In the genomic region with DNA sequence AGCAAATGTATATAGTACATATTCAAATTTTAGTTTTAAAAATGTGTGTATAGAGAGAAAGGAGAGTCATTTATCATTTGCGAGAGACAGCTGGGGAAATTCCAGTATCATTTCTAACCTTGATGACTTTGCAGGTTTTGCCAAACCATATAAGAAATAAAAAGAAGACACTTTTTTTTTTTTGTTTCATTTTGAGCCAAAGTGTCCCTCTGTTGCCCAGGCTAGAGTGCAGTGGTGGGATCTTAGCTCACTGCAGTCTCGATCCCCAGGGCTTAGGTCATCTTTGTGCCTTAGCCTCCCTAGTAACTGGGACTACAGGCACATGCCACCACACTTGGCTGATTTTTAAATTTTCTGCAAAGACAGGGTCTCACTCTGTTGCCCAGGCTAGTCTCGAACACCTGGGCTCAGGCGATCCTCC, we compare ENCODE assay signal across 20 cellular contexts. TPM values are rescaled to one million over a fixed set of nuclear protein-coding genes. Genes with fewer than 3 reads are reported as not detected.
"Had no signal": no experiment of that assay in that cellular context is flagged by ENCODE, and none has a peak within 500 bp of the region (broad histone marks: within the 10 kb centered on the region; RNA-seq: fewer than 3 reads in every experiment).

No MANE protein-coding gene starts in this region.

- H3K27me3 Mint-ChIP-seq: activated CD8-positive, alpha-beta T cell treated with anti-CD3 and anti-CD28 coated beads for 36 hours; activated naive CD8-positive, alpha-beta T cell; stimulated activated memory B cell treated with anti-CD40 and anti-IgM and Interleukin-4, amounts not matched to agents 10 μg/mL and 1 μg/mL and 100 μg/mL, for 72 hours had no signal

- DNase-seq: activated CD4-positive, CD25-positive, alpha-beta regulatory T cell treated with anti-CD3 and anti-CD28 coated beads, Interleukin-2, amount 50 U/mL, for 72 hours; activated CD8-positive, alpha-beta T cell treated with anti-CD3 and anti-CD28 coated beads for 36 hours; activated effector memory CD4-positive, alpha-beta T cell treated with Interleukin-2 at 50 U/mL for 16 hours; effector CD4-positive, alpha-beta T cell; head of caudate nucleus; nephron progenitor cell; nucleus accumbens; stimulated activated CD4-positive, alpha-beta T cell treated with anti-CD3 and anti-CD28 coated beads, Interleukin-4, amount 100 ng/mL, for 24 hours; SW 1271; tibial artery had no signal

- H3K27ac Mint-ChIP-seq: activated CD8-positive, alpha-beta T cell treated with anti-CD3 and anti-CD28 coated beads for 36 hours; activated naive CD8-positive, alpha-beta T cell; mesothelial cell of epicardium; nephron progenitor cell; stimulated activated memory B cell treated with anti-CD40 and anti-IgM and Interleukin-4, amounts not matched to agents 10 μg/mL and 1 μg/mL and 100 μg/mL, for 72 hours had no signal

- H3K9me3 Mint-ChIP-seq: activated CD8-positive, alpha-beta T cell treated with anti-CD3 and anti-CD28 coated beads for 36 hours had no signal

- H3K4me3 Mint-ChIP-seq: activated CD8-positive, alpha-beta T cell treated with anti-CD3 and anti-CD28 coated beads for 36 hours; activated naive CD8-positive, alpha-beta T cell; mesothelial cell of epicardium; nephron progenitor cell; stimulated activated memory B cell treated with anti-CD40 and anti-IgM and Interleukin-4, amounts not matched to agents 10 μg/mL and 1 μg/mL and 100 μg/mL, for 72 hours had no signal

- H3K4me1 Mint-ChIP-seq: mesothelial cell of epicardium, nephron progenitor cell had no signal

- ATAC-seq: activated CD8-positive, alpha-beta T cell treated with anti-CD3 and anti-CD28 coated beads for 36 hours; left lung; sciatic nerve; stimulated activated memory B cell treated with anti-CD40 and anti-IgM and Interleukin-4, amounts not matched to agents 10 μg/mL and 1 μg/mL and 100 μg/mL, for 72 hours had no signal

RNA-seq across cellular contexts. Expression of a gene that starts 38.4 kb away (rescaled TPM):
- total RNA-seq: activated CD8-positive, alpha-beta T cell treated with anti-CD3 and anti-CD28 coated beads for 36 hours; lung microvascular endothelial cell; T-helper 2 cell treated with Interferon-gamma antibody and Interleukin-4, amounts not matched to agents 100 ng/mL and 5 ng/mL, for 36 hours had no signal

RNA-seq across cellular contexts. Expression of a gene that starts 53.0 kb away (rescaled TPM):
- total RNA-seq: activated CD8-positive, alpha-beta T cell treated with anti-CD3 and anti-CD28 coated beads for 36 hours; bronchial epithelial cell; cerebellum; kidney epithelial cell; left lung; lung microvascular endothelial cell; mesothelial cell of epicardium; sciatic nerve; T-helper 2 cell treated with Interferon-gamma antibody and Interleukin-4, amounts not matched to agents 100 ng/mL and 5 ng/mL, for 36 hours had no signal
